25 cellular contexts compared by ENCODE assay signal in the genomic region with DNA sequence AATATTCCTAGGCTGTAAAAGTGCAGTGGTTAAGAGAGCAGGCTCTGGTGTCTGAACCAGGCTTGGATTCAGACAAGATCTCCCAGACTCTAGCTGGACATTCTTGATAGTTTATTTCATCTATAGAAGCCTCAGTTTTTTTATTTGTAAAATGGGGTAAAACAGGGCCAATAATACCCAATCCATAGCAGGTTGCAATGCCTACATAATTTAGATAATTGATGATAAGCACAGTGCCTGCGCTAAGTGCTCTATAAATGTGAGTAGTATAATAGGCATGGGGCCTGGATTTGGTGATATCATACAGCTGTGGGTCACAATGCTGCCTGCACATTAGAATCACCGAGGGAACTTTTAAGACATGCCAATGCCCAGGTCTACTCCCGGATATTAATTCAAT.
"Had no signal": no experiment of that assay in that cellular context is flagged by ENCODE, and none has a peak within 500 bp of the region (broad histone marks: within the 10 kb centered on the region; RNA-seq: fewer than 3 reads in every experiment).

No MANE protein-coding gene starts in this region.

- DNase-seq: islet precursor cell; left ventricle myocardium superior; lower lobe of right lung; mammary epithelial cell; mesenchymal stem cell; naive B cell; natural killer cell; nephron progenitor cell; occipital lobe; right lobe of liver; stimulated activated CD4-positive, alpha-beta T cell treated with anti-CD3 and anti-CD28 coated beads, Interleukin-1b, Interleukin-23, amount 100 ng/mL, for 48 hours; stimulated activated CD4-positive, alpha-beta T cell treated with anti-CD3 and anti-CD28 coated beads, Interleukin-2, amount 100 ng/mL, for 48 hours; stimulated activated CD4-positive, alpha-beta T cell treated with anti-CD3 and anti-CD28 coated beads, Interleukin-4, amount 100 ng/mL, for 4 hours; stimulated activated CD8-positive, alpha-beta memory T cell treated with anti-CD3 and anti-CD28 coated beads, Interleukin-4, amount 100 ng/mL, for 48 hours; stimulated activated naive CD4-positive, alpha-beta T cell treated with Interleukin-2 at 50 U/mL for 16 hours; stimulated activated naive CD8-positive, alpha-beta T cell treated with anti-CD3 and anti-CD28 coated beads, Interleukin-15, amount 100 ng/mL, for 72 hours; substantia nigra; uterus had no signal

- H3K9ac ChIP-seq: neural progenitor cell had no signal

- ATAC-seq: left lobe of liver; left ventricle myocardium superior; lower lobe of right lung; natural killer cell; right lobe of liver; stimulated activated memory B cell treated with anti-CD40 and anti-IgM and Interleukin-4, amounts not matched to agents 10 μg/mL and 1 μg/mL and 100 μg/mL, for 72 hours; stimulated activated naive CD8-positive, alpha-beta T cell treated with anti-CD3 and anti-CD28 coated beads, Interleukin-15, amount 100 ng/mL, for 72 hours had no signal

- H3K36me3 ChIP-seq: lower lobe of right lung, neural progenitor cell, neutrophil, right atrium auricular region, right lobe of liver, tibial nerve, uterus had no signal

- H3K27me3 ChIP-seq: neural progenitor cell, neutrophil, right atrium auricular region, right lobe of liver, tibial nerve, uterus had no signal

- H3K4me2 ChIP-seq: neural progenitor cell, smooth muscle cell had no signal

- H2AFZ ChIP-seq: neural progenitor cell had no signal

- H3K4me3 ChIP-seq: lower lobe of right lung, neural progenitor cell, right atrium auricular region, right lobe of liver, smooth muscle cell, tibial nerve, uterus had no signal

- H3K4me1 ChIP-seq: lower lobe of right lung, neural progenitor cell, right atrium auricular region, right lobe of liver, tibial nerve, uterus had no signal

- H3K27ac ChIP-seq: lower lobe of right lung, neural progenitor cell, neutrophil, right atrium auricular region, right lobe of liver, tibial nerve, uterus had no signal

- H3K9me3 ChIP-seq: lower lobe of right lung, neutrophil, right atrium auricular region, right lobe of liver, tibial nerve, uterus had no signal
